Comparison of ENCODE assay signal across 28 cellular contexts in genomic region chr6:55088896-55089295, GRCh38.
"Had no signal": no experiment of that assay in that cellular context is flagged by ENCODE, and none has a peak within 500 bp of the region (broad histone marks: within the 10 kb centered on the region; RNA-seq: fewer than 3 reads in every experiment).

No MANE protein-coding gene starts in this region.

- DNase-seq: activated CD4-positive, alpha-beta memory T cell treated with anti-CD3 and anti-CD28 coated beads for 36 hours; activated CD4-positive, alpha-beta T cell treated with anti-CD3 and anti-CD28 coated beads, Interleukin-2, amount 10 ng/mL, durations not matched to agents 7 days and 5 days; activated CD4-positive, CD25-positive, alpha-beta regulatory T cell; activated CD8-positive, alpha-beta memory T cell treated with anti-CD3 and anti-CD28 coated beads for 24 hours; activated effector memory CD4-positive, alpha-beta T cell treated with anti-CD3 and anti-CD28 coated beads, Interleukin-2, amount 50 U/mL, for 16 hours; activated naive CD4-positive, alpha-beta T cell treated with Interleukin-2 at 50 U/mL for 16 hours; activated naive CD8-positive, alpha-beta T cell treated with anti-CD3 and anti-CD28 coated beads, Interleukin-2, amount 50 U/mL, for 24 hours; activated T-cell treated with anti-CD3 and anti-CD28 coated beads, Interleukin-2, amount 50 U/mL, for 4 hours; amniotic stem cell; body of pancreas; IMR-90; Kasumi-1; KBM-7; MV-4-11; NCI-H1105; NCI-H1436 treated with DMSO at 0.1 percent for 48 hours; NCI-H187; NCI-H2081; NCI-H2171 treated with DMSO at 0.1 percent for 48 hours; NCI-H226; NCI-H526; PC-3; SHP77; SW 1271 had no signal

- H3K4me1 ChIP-seq: ascending aorta, body of pancreas, SJSA1 had no signal

- H3K27me3 ChIP-seq: ascending aorta, body of pancreas, SJSA1 had no signal

- FAIRE-seq: RCC 7860 had no signal

- H3K27ac ChIP-seq: ascending aorta, body of pancreas, SJSA1, VCaP had no signal

- H3K36me3 ChIP-seq: ascending aorta, SJSA1 had no signal

- H3K4me3 ChIP-seq: ascending aorta, body of pancreas, SJSA1 had no signal

- H3K9me3 ChIP-seq: ascending aorta, body of pancreas, SJSA1 had no signal
